In genomic region chr1:166947398-166948043, GRCh38 we compare ENCODE assay signal across 9 cellular contexts. TPM values are rescaled to one million over a fixed set of nuclear protein-coding genes. Genes with fewer than 3 reads are reported as not detected.
DNase-seq lines count a peak whose midpoint lies in the region; ATAC-seq, FAIRE-seq and TF ChIP-seq lines count a peak whose summit lies in the region.
"Had no signal": no experiment of that assay in that cellular context is flagged by ENCODE, and none has a peak within 500 bp of the region (broad histone marks: within the 10 kb centered on the region; RNA-seq: fewer than 3 reads in every experiment).

No MANE protein-coding gene starts in this region.

- H3K4me1 ChIP-seq in K562 (replicated peaks in 1 of 2; ENCODE audit: control insufficient read depth in 2 of 2, insufficient read depth in 2 of 2, low read length in 2 of 2) = peaks cover 0 to 4% of the 10 kb centered on the region in 2 experiments; a peak in 1 of 5 replicates
- peaks cover 0 to 10% (median 9%) of the 10 kb centered on the region in 6 donors for H3K4me1 ChIP-seq in spleen

- TF ChIP-seq POLR2A in K562 (conservative IDR thresholded peaks at IDR 0.05) (no peak), spleen (IDR thresholded peaks at IDR 0.05) (no peak)

- peak overlapping the region; percentile 7; the same call in 1 of the 2 replicates for H3K4me3 ChIP-seq in MG63
- H3K4me3 ChIP-seq in K562 = no peak overlapping the region
- peak overlapping the region in 3 of 8 donors; percentile 11 to 53 (median 26) for H3K4me3 ChIP-seq in spleen

- H2AFZ ChIP-seq in K562 (ENCODE audit: low read depth, low read length) = no peak overlapping the region

- CTCF ChIA-PET in K562 (lab: Yijun Ruan, JAX; ENCODE audit: low intra/inter-chr PET ratio) = no interaction called here

- no peaks in the 10 kb centered on the region for H3K9me1 ChIP-seq in K562 (ENCODE audit: control insufficient read depth, insufficient read depth, low read length)

- peak; percentile 58 for ATAC-seq in K562
- ATAC-seq in HG02970 (IDR thresholded peaks at IDR 0.05; ENCODE audit: low FRiP score, unreplicated experiment) = no peak

- TF ChIP-seq CTCF in K562 (IDR thresholded peaks at IDR 0.05 in 2 of 3, conservative IDR thresholded peaks at IDR 0.05 in 1 of 3; ENCODE audit: insufficient read depth in 2 of 3, low read depth in 1 of 3, low read length in 3 of 3) (no peak), spleen (IDR thresholded peaks at IDR 0.05 in 8 of 11, conservative IDR thresholded peaks at IDR 0.05 in 3 of 11) (no peak), GM13977 (IDR thresholded peaks at IDR 0.05; ENCODE audit: extremely low read depth, insufficient read depth, missing control alignments) (no peak)

- intact Hi-C loops in K562 (cut with micrococcal nuclease) (no loop called here), spleen (cut with DNase I; ENCODE audit: low total_unique reads) (no loop called here)

- TF ChIP-seq RAD21 in K562 (CRISPR knock-in tag; conservative IDR thresholded peaks at IDR 0.05 in 1 of 2, IDR thresholded peaks at IDR 0.05 in 1 of 2) = no peak

- H3K36me3 ChIP-seq in MG63 = no peaks in the 10 kb centered on the region
- no peaks in the 10 kb centered on the region for H3K36me3 ChIP-seq in K562 (ENCODE audit: control insufficient read depth, insufficient read depth, low read length)
- no peaks in the 10 kb centered on the region for H3K36me3 ChIP-seq in spleen

- no peak for TF ChIP-seq EP300 in K562 (IDR thresholded peaks at IDR 0.05; ENCODE audit: low read length)

- no peaks in the 10 kb centered on the region for H3K79me2 ChIP-seq in K562 (ENCODE audit: control insufficient read depth, insufficient read depth, low read length)

- H3K9ac ChIP-seq in K562 (ENCODE audit: insufficient read depth in 1 of 2, low read depth in 2 of 2, low read length in 2 of 2) = no peak overlapping the region

- in situ Hi-C loops in K562 (cut with MboI) (no loop called here), GM13977 (cut with MboI; ENCODE audit: low pct_unique_long_range_greater_than_20kb, low sequenced_read_pairs, unreplicated experiment) (no loop called here)

- 2% methylated on average over 42 of the region's 44 CpGs for WGBS in K562 (ENCODE audit: insufficient coverage, low coverage, missing lambda C conversion rate)
- WGBS in spleen, 5 donors = 5 to 11% (median 6%) methylated on average over 27 to 44 of the region's 44 CpGs

- H3K27ac ChIP-seq in K562 (ENCODE audit: extremely low read depth, low read depth, low read length) = no peak overlapping the region
- no peak overlapping the region for H3K27ac ChIP-seq in spleen

- POLR2A ChIA-PET in K562 (lab: Yijun Ruan, JAX) = no interaction called here

- DNase-seq in ELR (ENCODE audit: low read depth) (peak; percentile 69), MG63 (peak; percentile 64), K562 (ENCODE audit: extremely low read depth in 1 of 4, low spot score in 3 of 4) (peak; percentile 12 to 25 (median 18)), iris pigment epithelial cell (ENCODE audit: low read depth) (peak; percentile 65), spleen (peak; percentile 72), GM13977 (ENCODE audit: low spot score) (no peak), activated T-cell treated with anti-CD3 and anti-CD28 coated beads for 4 hours (no peak)

- H4K20me1 ChIP-seq in K562 (replicated peaks; ENCODE audit: control insufficient read depth, insufficient read depth, low read length) = no peaks in the 10 kb centered on the region

- FAIRE-seq in K562 (lab: Jason Lieb, UNC) = no peak

- H3K27me3 ChIP-seq in MG63 = peaks cover 32% of the 10 kb centered on the region
- peaks cover 23 to 30% of the 10 kb centered on the region in 2 experiments for H3K27me3 ChIP-seq in K562 (ENCODE audit: control insufficient read depth in 2 of 2, insufficient read depth in 2 of 2, low read length in 2 of 2)
- peaks cover 0 to 29% (median 13%) of the 10 kb centered on the region in 7 donors for H3K27me3 ChIP-seq in spleen (replicated peaks in 1 of 7)

- no peaks in the 10 kb centered on the region for H3K9me3 ChIP-seq in MG63
- no peaks in the 10 kb centered on the region for H3K9me3 ChIP-seq in K562 (replicated peaks; ENCODE audit: control insufficient read depth, insufficient read depth, low read depth, low read length)
- H3K9me3 ChIP-seq in spleen = no peaks in the 10 kb centered on the region

- BruUV-seq in K562 (replicated peaks; lab: Mats Ljungman, UMichigan) = no TSS peak

- no peak overlapping the region for H3K4me2 ChIP-seq in K562 (ENCODE audit: insufficient read depth, low read length)

TF ChIP-seq in K562, 482 proteins besides CTCF, POLR2A, EP300 and RAD21:
- TF ChIP-seq ZNF12 (CRISPR knock-in tag; IDR thresholded peaks at IDR 0.05) = no peak
- TF ChIP-seq RFX1 (IDR thresholded peaks at IDR 0.05) = peak; percentile 59
- TF ChIP-seq, protein P1, sequence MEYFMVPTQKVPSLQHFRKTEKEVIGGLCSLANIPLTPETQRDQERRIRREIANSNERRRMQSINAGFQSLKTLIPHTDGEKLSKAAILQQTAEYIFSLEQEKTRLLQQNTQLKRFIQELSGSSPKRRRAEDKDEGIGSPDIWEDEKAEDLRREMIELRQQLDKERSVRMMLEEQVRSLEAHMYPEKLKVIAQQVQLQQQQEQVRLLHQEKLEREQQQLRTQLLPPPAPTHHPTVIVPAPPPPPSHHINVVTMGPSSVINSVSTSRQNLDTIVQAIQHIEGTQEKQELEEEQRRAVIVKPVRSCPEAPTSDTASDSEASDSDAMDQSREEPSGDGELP (CRISPR knock-in tag; IDR thresholded peaks at IDR 0.05; ENCODE audit: borderline replicate concordance) = peak; percentile 37; the same call in 1 of the 2 replicates
- no peak for TF ChIP-seq WHSC1 (IDR thresholded peaks at IDR 0.05; ENCODE audit: low read length)
- TF ChIP-seq EGR1 (conservative IDR thresholded peaks at IDR 0.05) = 0 out of 2 replicates have a peak, but pooled peaks have one; percentile 10
- no peak for TF ChIP-seq PTRF (tag; IDR thresholded peaks at IDR 0.05)
- TF ChIP-seq CBX1 (IDR thresholded peaks at IDR 0.05; ENCODE audit: low read depth) = no peak
TF ChIP-seq in K562: peak in this region for 3.

RNA-seq across cellular contexts. Expression of gene ILDR2, which starts 27.8 kb away (rescaled TPM):
- total RNA-seq in MG63 (2014; rRNA removed; shearing (Covaris generic); ENCODE audit: low replicate concordance) = not detected in 2 replicates
- total RNA-seq in K562 (2011; cell fraction: chromatin; rRNA removed; ENCODE audit: low replicate concordance) = not detected in 2 replicates
- total RNA-seq in K562 (2011; cell fraction: nucleolus; rRNA removed) = not detected in 2 replicates
- 0.22 TPM in 1 of 2 replicates, not detected in the other for total RNA-seq in K562 (2011; cell fraction: nucleoplasm; rRNA removed)
- total RNA-seq in K562 (2014; rRNA removed) (0.12 and 0.18 TPM in 2 replicates), K562 (2014; rRNA removed; fragmentation: Illumina TruSeq; extraction: Trizol) (0.04 and 0.06 TPM in 2 replicates), K562 (2015; rRNA removed; fragmentation: Illumina TruSeq; extraction: Trizol) (0.04 TPM in 1 of 2 replicates, not detected in the other), K562 (2021) (0.16 and 0.20 TPM in 2 replicates), spleen (1 to 10 TPM in 1 of 7 donors, under 1 TPM in 6; 0.17 to 1.4 (median 0.41) TPM)
- polyA plus RNA-seq in K562 (2011; rRNA removed) (0.01 and 0.20 TPM in 2 replicates), K562 (2014; fragmentation: Illumina TruSeq; extraction: Trizol) (0.18 and 0.31 TPM in 2 replicates), K562 (2014; fragmentation: Nextera tagmentation; extraction: Ambion mirVana) (not detected), K562 (2014; rRNA removed) (0.03 TPM in 1 of 2 replicates, not detected in the other), spleen (under 1 TPM; under 0.01 to 0.13 (median 0.05) TPM)
- polyA plus RNA-seq in K562 (2011; cell fraction: cytosol; rRNA removed) = under 0.01 and 0.06 TPM in 2 replicates
- 0.03 TPM in 1 of 2 replicates, not detected in the other for polyA plus RNA-seq in K562 (2011; cell fraction: nucleus; rRNA removed)
- polyA plus RNA-seq in K562 (2012) = 0.01 and 0.06 TPM in 2 replicates
- 0.56 TPM in 1 of 2 replicates, not detected in the other for polyA minus RNA-seq in K562 (2011; rRNA and poly(A)+ RNA removed)
- not detected in 2 replicates for polyA minus RNA-seq in K562 (2011; cell fraction: cytosol; rRNA and poly(A)+ RNA removed)
- under 0.01 TPM in 1 of 2 replicates, not detected in the other for polyA minus RNA-seq in K562 (2011; cell fraction: nucleus; rRNA and poly(A)+ RNA removed)
- total RNA-seq: pulmonary artery endothelial cell had no signal

RNA-seq across cellular contexts. Expression of gene MAEL, which starts 41.6 kb away (rescaled TPM):
- not detected in 2 replicates for total RNA-seq in MG63 (2014; rRNA removed; shearing (Covaris generic); ENCODE audit: low replicate concordance)
- total RNA-seq in K562 (2011; cell fraction: chromatin; rRNA removed; ENCODE audit: low replicate concordance) = 0.60 TPM in 1 of 2 replicates, not detected in the other
- total RNA-seq in K562 (2011; cell fraction: nucleolus; rRNA removed) = 0.26 and 0.33 TPM in 2 replicates
- total RNA-seq in K562 (2011; cell fraction: nucleoplasm; rRNA removed) = not detected in 2 replicates
- total RNA-seq in K562 (2014; rRNA removed) (0.50 and 0.65 TPM in 2 replicates), K562 (2014; rRNA removed; fragmentation: Illumina TruSeq; extraction: Trizol) (0.84 and 1.1 TPM in 2 replicates), K562 (2015; rRNA removed; fragmentation: Illumina TruSeq; extraction: Trizol) (0.51 and 1.2 TPM in 2 replicates), K562 (2021) (0.74 and 0.75 TPM in 2 replicates), spleen (not detected)
- polyA plus RNA-seq in K562 (2011; rRNA removed) (0.09 and 0.11 TPM in 2 replicates), K562 (2014; fragmentation: Illumina TruSeq; extraction: Trizol) (0.97 and 1.6 TPM in 2 replicates), K562 (2014; fragmentation: Nextera tagmentation; extraction: Ambion mirVana) (1 to 10 TPM; 1.5 to 1.9 TPM), K562 (2014; rRNA removed) (0.27 and 0.97 TPM in 2 replicates), spleen (under 1 TPM in 1 of 3 donors, not detected in 2; 0.05 TPM)
- 0.06 TPM in 1 of 2 replicates, not detected in the other for polyA plus RNA-seq in K562 (2011; cell fraction: cytosol; rRNA removed)
- 0.06 TPM in 1 of 2 replicates, not detected in the other for polyA plus RNA-seq in K562 (2011; cell fraction: nucleus; rRNA removed)
- polyA plus RNA-seq in K562 (2012) = 0.87 and 2.1 TPM in 2 replicates
- polyA minus RNA-seq in K562 (2011; rRNA and poly(A)+ RNA removed) = 0.09 TPM in 1 of 2 replicates, not detected in the other
- polyA minus RNA-seq in K562 (2011; cell fraction: cytosol; rRNA and poly(A)+ RNA removed) = not detected in 2 replicates
- polyA minus RNA-seq in K562 (2011; cell fraction: nucleus; rRNA and poly(A)+ RNA removed) = not detected in 2 replicates
- total RNA-seq: pulmonary artery endothelial cell had no signal

Comparison
In these comparisons a context has a peak if more than half of its experiments do, and no peak if none do; other contexts are left out.
1. DNase-seq: peak in ELR (single experiment), MG63 (single experiment), K562 (4 of 4), iris pigment epithelial cell (single experiment) and spleen (single experiment); none in GM13977 (single experiment) and activated T-cell treated with anti-CD3 and anti-CD28 coated beads for 4 hours (single experiment).